Comparison of ENCODE assay signal across 14 cellular contexts in genomic region chr13:24617394-24618218, GRCh38.
DNase-seq lines count a peak whose midpoint lies in the region; ATAC-seq lines count a peak whose summit lies in the region.
"Had no signal": no experiment of that assay in that cellular context is flagged by ENCODE, and none has a peak within 500 bp of the region (broad histone marks: within the 10 kb centered on the region; RNA-seq: fewer than 3 reads in every experiment).

No MANE protein-coding gene starts in this region.

- H3K4me3 Mint-ChIP-seq in T-helper 2 cell treated with Interferon-gamma antibody and Interleukin-4, amounts not matched to agents 5 μg/mL and 100 μg/mL, for 36 hours: no peak overlapping the region
- no peak overlapping the region for H3K4me3 Mint-ChIP-seq in activated T-helper 2 cell treated with anti-CD3 and anti-CD28 coated beads, Interferon-gamma antibody, Interleukin-2, Interleukin-4, amounts not matched to agents 10 μg/mL and 5 μg/mL and 100 μg/mL, durations not matched to agents 14 hours and 24 hours and 36 hours (ENCODE audit: low read depth)
- H3K4me3 Mint-ChIP-seq in natural killer cell treated with Interleukin-12 subunit alpha and Interleukin-12 subunit beta and Interleukin-15 and Interleukin-18, amount 100 ng/mL, for 72 hours: peak overlapping the region; percentile 71
- H3K4me3 Mint-ChIP-seq: activated T-cell treated with anti-CD3 and anti-CD28 coated beads, Interleukin-2, amount 50 U/mL, for 4 hours had no signal

- H3K36me3 Mint-ChIP-seq in T-helper 2 cell treated with Interferon-gamma antibody and Interleukin-4, amounts not matched to agents 5 μg/mL and 100 μg/mL, for 36 hours (ENCODE audit: low read depth): peaks cover 5% of the 10 kb centered on the region
- H3K36me3 Mint-ChIP-seq in activated T-helper 2 cell treated with anti-CD3 and anti-CD28 coated beads, Interferon-gamma antibody, Interleukin-2, Interleukin-4, amounts not matched to agents 10 μg/mL and 5 μg/mL and 100 μg/mL, durations not matched to agents 14 hours and 24 hours and 36 hours (ENCODE audit: low read depth): peaks cover 3% of the 10 kb centered on the region
- no peaks in the 10 kb centered on the region for H3K36me3 Mint-ChIP-seq in natural killer cell treated with Interleukin-12 subunit alpha and Interleukin-12 subunit beta and Interleukin-15 and Interleukin-18, amount 100 ng/mL, for 72 hours

- H3K27me3 Mint-ChIP-seq in T-helper 2 cell treated with Interferon-gamma antibody and Interleukin-4, amounts not matched to agents 5 μg/mL and 100 μg/mL, for 36 hours (ENCODE audit: low read depth): no peaks in the 10 kb centered on the region
- H3K27me3 Mint-ChIP-seq in activated T-helper 2 cell treated with anti-CD3 and anti-CD28 coated beads, Interferon-gamma antibody, Interleukin-2, Interleukin-4, amounts not matched to agents 10 μg/mL and 5 μg/mL and 100 μg/mL, durations not matched to agents 14 hours and 24 hours and 36 hours (ENCODE audit: low read depth): no peaks in the 10 kb centered on the region
- no peaks in the 10 kb centered on the region for H3K27me3 Mint-ChIP-seq in natural killer cell treated with Interleukin-12 subunit alpha and Interleukin-12 subunit beta and Interleukin-15 and Interleukin-18, amount 100 ng/mL, for 72 hours

- H3K27ac Mint-ChIP-seq in T-helper 2 cell treated with Interferon-gamma antibody and Interleukin-4, amounts not matched to agents 5 μg/mL and 100 μg/mL, for 36 hours: peak overlapping the region; percentile 81
- peak overlapping the region; percentile 73 for H3K27ac Mint-ChIP-seq in activated T-helper 2 cell treated with anti-CD3 and anti-CD28 coated beads, Interferon-gamma antibody, Interleukin-2, Interleukin-4, amounts not matched to agents 10 μg/mL and 5 μg/mL and 100 μg/mL, durations not matched to agents 14 hours and 24 hours and 36 hours
- H3K27ac Mint-ChIP-seq in natural killer cell treated with Interleukin-12 subunit alpha and Interleukin-12 subunit beta and Interleukin-15 and Interleukin-18, amount 100 ng/mL, for 72 hours: peak overlapping the region; percentile 92 to 97

- intact Hi-C loops in activated T-helper 2 cell treated with anti-CD3 and anti-CD28 coated beads, Interferon-gamma antibody, Interleukin-2, Interleukin-4, amounts not matched to agents 10 μg/mL and 5 μg/mL and 100 μg/mL, durations not matched to agents 14 hours and 24 hours and 36 hours (cut with micrococcal nuclease): loop anchor here (2.0 to 5.0 kb wide), 2 partner anchors 13 to 105 kb away; partner anchors contain the start of gene PARP4

- ATAC-seq in HG02973 (IDR thresholded peaks at IDR 0.05; ENCODE audit: unreplicated experiment): peak; percentile 10
- no peak for ATAC-seq in natural killer cell treated with Interleukin-12 subunit alpha and Interleukin-12 subunit beta and Interleukin-15 and Interleukin-18, amount 100 ng/mL, for 72 hours
- no peak for ATAC-seq in HG02981 (IDR thresholded peaks at IDR 0.05; ENCODE audit: unreplicated experiment)
- ATAC-seq in HG02938 (IDR thresholded peaks at IDR 0.05; ENCODE audit: unreplicated experiment): no peak
- ATAC-seq in GM21576 (IDR thresholded peaks at IDR 0.05; ENCODE audit: unreplicated experiment): no peak
- ATAC-seq: SK-N-SH treated with all-trans-retinoic acid at 6 μM for 48 hours had no signal

- peaks cover 34% of the 10 kb centered on the region for H3K4me1 Mint-ChIP-seq in T-helper 2 cell treated with Interferon-gamma antibody and Interleukin-4, amounts not matched to agents 5 μg/mL and 100 μg/mL, for 36 hours (ENCODE audit: low read depth)
- peaks cover 32% of the 10 kb centered on the region for H3K4me1 Mint-ChIP-seq in activated T-helper 2 cell treated with anti-CD3 and anti-CD28 coated beads, Interferon-gamma antibody, Interleukin-2, Interleukin-4, amounts not matched to agents 10 μg/mL and 5 μg/mL and 100 μg/mL, durations not matched to agents 14 hours and 24 hours and 36 hours (ENCODE audit: low read depth)
- peaks cover 33 to 44% of the 10 kb centered on the region in 2 donors for H3K4me1 Mint-ChIP-seq in natural killer cell treated with Interleukin-12 subunit alpha and Interleukin-12 subunit beta and Interleukin-15 and Interleukin-18, amount 100 ng/mL, for 72 hours (ENCODE audit: low read depth in 2 of 2)

- H3K9me3 Mint-ChIP-seq in T-helper 2 cell treated with Interferon-gamma antibody and Interleukin-4, amounts not matched to agents 5 μg/mL and 100 μg/mL, for 36 hours: no peaks in the 10 kb centered on the region
- H3K9me3 Mint-ChIP-seq in activated T-helper 2 cell treated with anti-CD3 and anti-CD28 coated beads, Interferon-gamma antibody, Interleukin-2, Interleukin-4, amounts not matched to agents 10 μg/mL and 5 μg/mL and 100 μg/mL, durations not matched to agents 14 hours and 24 hours and 36 hours: peaks cover under 1% of the 10 kb centered on the region
- H3K9me3 Mint-ChIP-seq in natural killer cell treated with Interleukin-12 subunit alpha and Interleukin-12 subunit beta and Interleukin-15 and Interleukin-18, amount 100 ng/mL, for 72 hours: peaks cover 4% of the 10 kb centered on the region
- H3K9me3 Mint-ChIP-seq: activated T-cell treated with anti-CD3 and anti-CD28 coated beads, Interleukin-2, amount 50 U/mL, for 4 hours had no signal

- DNase-seq in T-helper 2 cell treated with Interferon-gamma antibody and Interleukin-4, amounts not matched to agents 5 μg/mL and 100 μg/mL, for 36 hours (ENCODE audit: low spot score): no peak
- no peak for DNase-seq in T-helper 2 cell
- no peak for DNase-seq in activated T-helper 2 cell treated with anti-CD3 and anti-CD28 coated beads, Interferon-gamma antibody, Interleukin-2, Interleukin-4, amounts not matched to agents 10 μg/mL and 5 μg/mL and 100 μg/mL, durations not matched to agents 14 hours and 24 hours and 36 hours (ENCODE audit: low spot score)
- no peak for DNase-seq in natural killer cell treated with Interleukin-12 subunit alpha and Interleukin-12 subunit beta and Interleukin-15 and Interleukin-18, amount 100 ng/mL, for 72 hours (ENCODE audit: low spot score)
- DNase-seq: cortex of kidney, NCI-H146, NCI-H446 treated with DMSO at 0.1 percent for 48 hours, posterior cingulate gyrus had no signal
